ENCODE assay signal across 17 cellular contexts in the genomic region with DNA sequence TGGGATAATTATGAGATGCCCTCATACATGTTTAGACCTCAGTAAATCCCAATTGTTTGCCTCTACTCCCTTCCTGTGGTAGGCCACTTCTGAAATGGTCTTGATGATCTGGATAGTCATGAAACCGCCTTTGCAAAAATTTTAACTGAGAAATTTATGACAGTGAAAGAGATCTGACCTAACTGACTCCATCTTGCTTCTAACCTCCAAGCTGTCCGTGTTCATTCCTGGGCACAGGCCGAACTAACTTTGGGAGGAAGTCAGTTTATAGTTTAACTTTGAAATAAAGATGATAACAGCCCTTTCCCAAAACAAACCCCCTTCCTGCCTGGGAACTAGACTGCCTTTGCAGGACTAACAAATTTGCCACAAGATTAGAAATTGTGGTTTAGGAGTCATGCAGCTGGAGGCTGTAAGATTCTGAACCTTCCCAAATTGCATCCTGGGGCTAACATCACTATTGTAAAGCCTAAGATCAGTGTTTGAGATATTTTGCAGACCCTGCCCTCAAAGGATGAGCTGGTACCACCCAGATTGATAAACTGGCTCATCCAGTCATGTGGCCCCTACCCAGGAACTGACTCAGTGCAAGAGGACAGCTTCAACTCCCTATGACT. TPM values are rescaled to one million over a fixed set of nuclear protein-coding genes. Genes with fewer than 3 reads are reported as not detected.
DNase-seq lines count a peak whose midpoint lies in the region; TF ChIP-seq lines count a peak whose summit lies in the region.
"Had no signal": no experiment of that assay in that cellular context is flagged by ENCODE, and none has a peak within 500 bp of the region (broad histone marks: within the 10 kb centered on the region; RNA-seq: fewer than 3 reads in every experiment).

No MANE protein-coding gene starts in this region.

- H3K4me2 ChIP-seq in smooth muscle cell = no peak overlapping the region

- DNase-seq in EH (ENCODE audit: low read depth) (peak; percentile 61), M059J (ENCODE audit: low read depth) (peak; percentile 86), fibroblast of peridontal ligament (ENCODE audit: extremely low read depth) (peak; percentile 35), smooth muscle cell (lab: John Stamatoyannopoulos, UW; ENCODE audit: unreplicated experiment) (no peak), activated gamma-delta T cell (lab: John Stamatoyannopoulos, UW) (no peak), NCI-H748 treated with DMSO at 0.1 percent for 48 hours (lab: John Stamatoyannopoulos, UW) (no peak), H7 (no peak)
- DNase-seq: 8988T; C1 segment of cervical spinal cord; Calu3; CD4-positive, alpha-beta T cell; DMS 273 treated with DMSO at 0.1 percent for 48 hours; DMS79; EL; HCEC 1CT; HFFc6; KBM-7 had no signal

- WGBS in smooth muscle cell (ENCODE audit: low lambda C conversion rate) = 48% methylated on average over 3 of the region's 3 CpGs

- no peak overlapping the region for H3K9ac ChIP-seq in smooth muscle cell (ENCODE audit: low read depth)

- H3K27ac ChIP-seq in smooth muscle cell (ENCODE audit: low read depth) = peak overlapping the region; percentile 4

- peaks cover 13% of the 10 kb centered on the region for H3K4me1 ChIP-seq in smooth muscle cell (ENCODE audit: low read depth)

- H3F3A ChIP-seq in smooth muscle cell (ENCODE audit: low read depth) = peaks cover 7% of the 10 kb centered on the region

- no peaks in the 10 kb centered on the region for H3K79me2 ChIP-seq in smooth muscle cell (ENCODE audit: low read depth)

- H3K36me3 ChIP-seq in smooth muscle cell (ENCODE audit: low read depth) = no peaks in the 10 kb centered on the region
- no peaks in the 10 kb centered on the region for H3K36me3 ChIP-seq in H7 (replicated peaks; ENCODE audit: control insufficient read depth, insufficient read depth, low read length)

- H4K20me1 ChIP-seq in smooth muscle cell (ENCODE audit: low read depth) = no peaks in the 10 kb centered on the region

- TF ChIP-seq CTCF in smooth muscle cell (IDR thresholded peaks at IDR 0.05; ENCODE audit: borderline replicate concordance, insufficient read depth, poor library complexity, severe bottlenecking) = no peak

- no peaks in the 10 kb centered on the region for H3K27me3 ChIP-seq in smooth muscle cell (ENCODE audit: low read depth)
- no peaks in the 10 kb centered on the region for H3K27me3 ChIP-seq in H7 (ENCODE audit: control insufficient read depth, insufficient read depth, low read length)

- no peaks in the 10 kb centered on the region for H3K9me3 ChIP-seq in smooth muscle cell (replicated peaks; ENCODE audit: low read depth)

- H3K4me3 ChIP-seq in smooth muscle cell = no peak overlapping the region
- no peak overlapping the region for H3K4me3 ChIP-seq in H7 (ENCODE audit: insufficient read depth, low read depth, low read length)

- no peak overlapping the region for H2AFZ ChIP-seq in smooth muscle cell (ENCODE audit: low read depth)

RNA-seq across cellular contexts. Expression of a gene that starts 19.9 kb away (rescaled TPM):
- 21.5 and 27.8 TPM in 2 replicates for total RNA-seq in M059J (2014; rRNA removed; shearing (Covaris generic))
- total RNA-seq in smooth muscle cell = 27.5 and 29.3 TPM in 2 replicates
- polyA plus RNA-seq in smooth muscle cell = 25.1 and 28.4 TPM in 2 replicates
- 20.5 and 21.5 TPM in 2 replicates for total RNA-seq in H7 (2014; rRNA removed; shearing (Covaris generic))

RNA-seq across cellular contexts. Expression of a gene that starts 37.6 kb away (rescaled TPM):
- total RNA-seq in M059J (2014; rRNA removed; shearing (Covaris generic)) = 18.4 and 27.5 TPM in 2 replicates
- 4.1 and 4.4 TPM in 2 replicates for total RNA-seq in smooth muscle cell
- polyA plus RNA-seq in smooth muscle cell = 2.5 and 2.9 TPM in 2 replicates
- total RNA-seq in H7 (2014; rRNA removed; shearing (Covaris generic)) = 3.0 and 4.5 TPM in 2 replicates
- total RNA-seq: Calu3; CD4-positive, alpha-beta T cell had no signal

Comparison
In these comparisons a context has a peak if more than half of its experiments do, and no peak if none do; other contexts are left out.
1. DNase-seq: peak in EH (single experiment), M059J (single experiment) and fibroblast of peridontal ligament (single experiment); none in smooth muscle cell (single experiment), activated gamma-delta T cell (single experiment), NCI-H748 treated with DMSO at 0.1 percent for 48 hours (single experiment) and H7 (single experiment).